11 cellular contexts compared by ENCODE assay signal in the genomic region with DNA sequence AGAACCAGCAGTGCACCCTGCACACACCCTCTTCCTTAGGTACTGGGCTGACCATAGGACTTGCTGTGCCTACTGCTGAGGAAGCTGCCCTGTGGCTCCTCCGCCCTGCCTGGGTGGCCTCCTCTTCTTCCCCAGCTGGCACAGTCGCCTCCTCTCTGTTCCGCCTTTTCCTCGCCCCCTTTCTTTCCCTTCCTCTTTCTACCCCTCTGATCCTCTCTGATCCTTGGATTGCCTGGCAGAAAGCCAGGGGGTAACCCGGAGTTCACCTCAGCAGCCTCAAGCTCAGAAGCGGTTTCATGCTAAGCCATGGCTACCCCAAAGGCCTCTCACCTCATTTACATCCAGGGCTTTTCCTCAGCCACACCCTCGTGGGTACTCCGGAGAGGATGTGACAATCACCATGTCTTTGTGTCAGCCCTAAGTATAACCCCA.
DNase-seq lines count a peak whose midpoint lies in the region; ATAC-seq and TF ChIP-seq lines count a peak whose summit lies in the region.
"Had no signal": no experiment of that assay in that cellular context is flagged by ENCODE, and none has a peak within 500 bp of the region (broad histone marks: within the 10 kb centered on the region; RNA-seq: fewer than 3 reads in every experiment).

No MANE protein-coding gene starts in this region.

- H2BK15ac ChIP-seq in neuronal stem cell (ENCODE audit: low read length) = no peak overlapping the region

- no peak overlapping the region for H3K4me3 ChIP-seq in adipocyte (ENCODE audit: low read length)
- no peak overlapping the region for H3K4me3 ChIP-seq in transverse colon
- H3K4me3 ChIP-seq in neuronal stem cell (ENCODE audit: low read length in 2 of 2) = no peak overlapping the region

- no peaks in the 10 kb centered on the region for H3K9me3 Mint-ChIP-seq in memory B cell

- peaks cover 17% of the 10 kb centered on the region for H3K4me1 Mint-ChIP-seq in memory B cell

- WGBS in transverse colon (ENCODE audit: low coverage in 1 of 2), 2 donors = 74 to 84% methylated on average over 3 to 8 of the region's 8 CpGs
- WGBS in neuronal stem cell (ENCODE audit: extremely low coverage in 2 of 2, insufficient read length in 2 of 2, insufficient replicate concordance in 1 of 2), 2 donors = no CpG with 5 or more reads among the region's 8 CpGs

- no peak overlapping the region for H2BK120ac ChIP-seq in neuronal stem cell (ENCODE audit: low read depth, low read length)

- H3K9me3 ChIP-seq in adipocyte (ENCODE audit: control insufficient read depth, low read length) = no peaks in the 10 kb centered on the region
- H3K9me3 ChIP-seq in transverse colon = no peaks in the 10 kb centered on the region
- H3K9me3 ChIP-seq in neuronal stem cell (replicated peaks in 1 of 2; ENCODE audit: control insufficient read depth in 2 of 2, insufficient read depth in 1 of 2, low read depth in 1 of 2, low read length in 2 of 2) = no peaks in the 10 kb centered on the region
- H3K9me3 ChIP-seq: Caco-2 had no signal

- H3K36me3 Mint-ChIP-seq in memory B cell = no peaks in the 10 kb centered on the region

- no peak for TF ChIP-seq EP300 in transverse colon (IDR thresholded peaks at IDR 0.05; ENCODE audit: low read depth)

- H3K4me3 Mint-ChIP-seq in memory B cell = no peak overlapping the region

- DNase-seq in adipocyte (ENCODE audit: low read depth) (no peak), memory B cell (ENCODE audit: low spot score in 2 of 2) (no peak), transverse colon (peak; percentile 27), neuronal stem cell (ENCODE audit: low spot score) (no peak), cortex of kidney (lab: John Stamatoyannopoulos, UW) (no peak), GF-D8 (lab: John Stamatoyannopoulos, UW) (no peak)
- DNase-seq: Caco-2; stimulated activated CD4-positive, alpha-beta T cell treated with anti-CD3 and anti-CD28 coated beads, Interleukin-1b, Interleukin-23, amount 100 ng/mL, for 48 hours; stimulated activated naive CD4-positive, alpha-beta T cell treated with Interleukin-2 at 50 U/mL for 16 hours had no signal

- H3K27ac Mint-ChIP-seq in memory B cell = no peak overlapping the region

- TF ChIP-seq POLR2A in transverse colon (IDR thresholded peaks at IDR 0.05) = no peak

- H3K27me3 ChIP-seq in adipocyte (replicated peaks; ENCODE audit: control insufficient read depth, insufficient read depth, low read length) (no peaks in the 10 kb centered on the region), transverse colon (no peaks in the 10 kb centered on the region), neuronal stem cell (ENCODE audit: control insufficient read depth in 3 of 3, insufficient read depth in 3 of 3, low read depth in 1 of 3, low read length in 3 of 3) (no peaks in the 10 kb centered on the region)

- peak overlapping the region; percentile 74 to 82 (median 78) for H3K27ac ChIP-seq in transverse colon
- no peak overlapping the region for H3K27ac ChIP-seq in neuronal stem cell (replicated peaks; ENCODE audit: low read length)
- H3K27ac ChIP-seq: RWPE1 had no signal

- no peaks in the 10 kb centered on the region for H3K36me3 ChIP-seq in adipocyte (ENCODE audit: control insufficient read depth, insufficient read depth, low read length, severe bottlenecking)
- no peaks in the 10 kb centered on the region for H3K36me3 ChIP-seq in transverse colon
- H3K36me3 ChIP-seq in neuronal stem cell (replicated peaks in 1 of 2; ENCODE audit: control insufficient read depth in 2 of 2, insufficient read depth in 2 of 2, low read length in 2 of 2) = no peaks in the 10 kb centered on the region

- H3K27me3 Mint-ChIP-seq in memory B cell = peaks cover 15% of the 10 kb centered on the region

- intact Hi-C loops in transverse colon (cut with DNase I; ENCODE audit: low total_unique reads) = no loop called here

- no peak overlapping the region for H2AK5ac ChIP-seq in neuronal stem cell (ENCODE audit: low read depth, low read length)

- H3K18ac ChIP-seq in neuronal stem cell (ENCODE audit: low read length) = no peak overlapping the region

- peak overlapping the region; percentile 87 for H3K9ac ChIP-seq in adipocyte (ENCODE audit: low read length)
- H3K9ac ChIP-seq in neuronal stem cell (ENCODE audit: low read depth, low read length, poor library complexity) = no peak overlapping the region

- H3K23ac ChIP-seq in neuronal stem cell (ENCODE audit: low read depth, low read length, poor library complexity) = no peak overlapping the region

- H2BK12ac ChIP-seq in neuronal stem cell (ENCODE audit: low read length) = no peak overlapping the region

- H2BK5ac ChIP-seq in neuronal stem cell (ENCODE audit: low read length) = no peak overlapping the region

- no peak overlapping the region for H4K8ac ChIP-seq in neuronal stem cell (ENCODE audit: low read depth, low read length)

- no peak overlapping the region for H3K14ac ChIP-seq in neuronal stem cell (ENCODE audit: low read length)

- peak; percentile 74 for ATAC-seq in HG02798 (IDR thresholded peaks at IDR 0.05; ENCODE audit: poor library complexity, unreplicated experiment)
- ATAC-seq in memory B cell (ENCODE audit: low read depth) = peak; percentile 38

- H3K4ac ChIP-seq in neuronal stem cell (ENCODE audit: low read length) = no peak overlapping the region

- H3K4me2 ChIP-seq in neuronal stem cell (ENCODE audit: insufficient read depth, low read length, poor library complexity, severe bottlenecking) = no peak overlapping the region

- no peak for TF ChIP-seq CTCF in transverse colon (IDR thresholded peaks at IDR 0.05)

- no peak overlapping the region for H4K91ac ChIP-seq in neuronal stem cell (ENCODE audit: low read depth, low read length, poor library complexity)

- H3K79me1 ChIP-seq in neuronal stem cell (ENCODE audit: low read depth, low read length) = no peaks in the 10 kb centered on the region

- in situ Hi-C loops in transverse colon (cut with MboI; ENCODE audit: low pct_ligation_motif_present in 1 of 4, low pct_unique_long_range_greater_than_20kb in 1 of 4, low sequenced_read_pairs in 3 of 4) = loop anchor here in 1 of 4 donors (25.0 kb wide), 1 partner anchor 362 kb away; no protein-coding TSS in a partner anchor

- peaks cover 39% of the 10 kb centered on the region for H3K4me1 ChIP-seq in adipocyte (ENCODE audit: control insufficient read depth, insufficient read depth, low read length)
- H3K4me1 ChIP-seq in transverse colon = peaks cover 7 to 36% (median 17%) of the 10 kb centered on the region in 4 donors
- peaks cover 0 to 3% of the 10 kb centered on the region in 2 donors for H3K4me1 ChIP-seq in neuronal stem cell (ENCODE audit: control insufficient read depth in 2 of 2, insufficient read depth in 1 of 2, low read depth in 1 of 2, low read length in 2 of 2)

- H2AFZ ChIP-seq in neuronal stem cell (ENCODE audit: low read length) = no peak overlapping the region
